ENCODE assay signal across 21 cellular contexts in genomic region chr3:41717591-41718093, GRCh38.
"Had no signal": no experiment of that assay in that cellular context is flagged by ENCODE, and none has a peak within 500 bp of the region (broad histone marks: within the 10 kb centered on the region; RNA-seq: fewer than 3 reads in every experiment).

No MANE protein-coding gene starts in this region.

- ATAC-seq: T-cell had no signal

- FAIRE-seq: RCC 7860 had no signal

- DNase-seq: KBM-7, MV-4-11, NCI-H1048, NCI-H1105, NCI-H1417, NCI-H1436 treated with DMSO at 0.1 percent for 48 hours, NCI-H1694, NCI-H187 treated with DMSO at 0.1 percent for 48 hours, NCI-H2029 treated with DMSO at 0.1 percent for 48 hours, NCI-H2171, NCI-H226, NCI-H446, NCI-H510A, NCI-H524 treated with DMSO at 0.1 percent for 48 hours, NCI-H69, NCI-H774, RPMI8226, SHP77, SW 1271, T-cell had no signal
